8 cellular contexts compared by ENCODE assay signal in genomic region chr3:128322030-128323022, GRCh38.
DNase-seq lines count a peak whose midpoint lies in the region; ATAC-seq and TF ChIP-seq lines count a peak whose summit lies in the region.

No MANE protein-coding gene starts in this region.

- no peaks in the 10 kb centered on the region for H3K27me3 ChIP-seq in CD4-positive, CD25-positive, alpha-beta regulatory T cell (ENCODE audit: control insufficient read depth, insufficient read depth, low read length)
- H3K27me3 ChIP-seq in KMS-11 (ENCODE audit: insufficient read depth, low read depth) = no peaks in the 10 kb centered on the region
- no peaks in the 10 kb centered on the region for H3K27me3 ChIP-seq in dorsolateral prefrontal cortex
- H3K27me3 ChIP-seq in mesenchymal stem cell (ENCODE audit: control insufficient read depth in 1 of 2, insufficient read depth in 1 of 2, low read length in 2 of 2) = peaks cover 0 to 3% of the 10 kb centered on the region in 2 experiments

- H2AFZ ChIP-seq in KMS-11 (ENCODE audit: low read depth) (no peak overlapping the region), mesenchymal stem cell (ENCODE audit: low read depth, low read length) (no peak overlapping the region)

- H3K27ac ChIP-seq in CD4-positive, CD25-positive, alpha-beta regulatory T cell (ENCODE audit: insufficient read depth, low read length, poor library complexity, severe bottlenecking) = no peak overlapping the region
- H3K27ac ChIP-seq in KMS-11 = no peak overlapping the region
- no peak overlapping the region for H3K27ac ChIP-seq in dorsolateral prefrontal cortex
- no peak overlapping the region for H3K27ac ChIP-seq in mesenchymal stem cell (ENCODE audit: low read length, poor library complexity, severe bottlenecking)

- peaks cover 0 to 49% (median 16%) of the 10 kb centered on the region in 4 donors for H3K4me1 Mint-ChIP-seq in CD4-positive, CD25-positive, alpha-beta regulatory T cell

- no peaks in the 10 kb centered on the region for H3K79me2 ChIP-seq in KMS-11 (ENCODE audit: insufficient read depth, low read depth)

- no peak overlapping the region for H3K4me3 ChIP-seq in CD4-positive, CD25-positive, alpha-beta regulatory T cell (ENCODE audit: low read depth, low read length)
- no peak overlapping the region for H3K4me3 ChIP-seq in KMS-11 (IDR thresholded peaks at IDR 0.05; ENCODE audit: insufficient read depth, low read depth, low read length)
- no peak overlapping the region for H3K4me3 ChIP-seq in dorsolateral prefrontal cortex
- H3K4me3 ChIP-seq in mesenchymal stem cell (ENCODE audit: insufficient read depth in 1 of 2, low read depth in 1 of 2, low read length in 2 of 2) = no peak overlapping the region

- H3K14ac ChIP-seq in mesenchymal stem cell (ENCODE audit: low read length in 2 of 2) = no peak overlapping the region

- H3K36me3 ChIP-seq in CD4-positive, CD25-positive, alpha-beta regulatory T cell (ENCODE audit: control insufficient read depth, insufficient read depth, low read length) = peaks cover 2% of the 10 kb centered on the region
- H3K36me3 ChIP-seq in KMS-11 (ENCODE audit: insufficient read depth) = no peaks in the 10 kb centered on the region
- peaks cover 0 to 8% of the 10 kb centered on the region in 2 experiments for H3K36me3 ChIP-seq in mesenchymal stem cell (ENCODE audit: control insufficient read depth in 1 of 2, insufficient read depth in 2 of 2, low read depth in 1 of 2, low read length in 2 of 2)

- WGBS in mesenchymal stem cell = 89% methylated on average over 13 of the region's 14 CpGs

- H3K79me1 ChIP-seq in mesenchymal stem cell (replicated peaks; ENCODE audit: low read length, poor library complexity, severe bottlenecking) = no peaks in the 10 kb centered on the region

- no peaks in the 10 kb centered on the region for H3K9me3 ChIP-seq in CD4-positive, CD25-positive, alpha-beta regulatory T cell (ENCODE audit: control insufficient read depth in 2 of 2, low read length in 2 of 2)
- H3K9me3 ChIP-seq in mesenchymal stem cell (ENCODE audit: control insufficient read depth, low read length) = no peaks in the 10 kb centered on the region

- no peak overlapping the region for H2AK5ac ChIP-seq in mesenchymal stem cell (ENCODE audit: low read length, severe bottlenecking)

- no peak overlapping the region for H2BK15ac ChIP-seq in mesenchymal stem cell (ENCODE audit: low read depth, poor library complexity, severe bottlenecking)

- intact Hi-C loops in dorsolateral prefrontal cortex (cut with DNase I) (loop anchor here (2.0 to 10.0 kb wide), 4 partner anchors 96 to 225 kb away; no protein-coding TSS in a partner anchor), posterior vena cava (cut with DNase I) (no loop called here)

- peaks cover 20% of the 10 kb centered on the region for H3K4me1 ChIP-seq in CD4-positive, CD25-positive, alpha-beta regulatory T cell (ENCODE audit: control insufficient read depth, insufficient read depth, low read length, poor library complexity, severe bottlenecking)
- H3K4me1 ChIP-seq in KMS-11 (ENCODE audit: low read depth, poor library complexity, severe bottlenecking) = peaks cover 6% of the 10 kb centered on the region
- H3K4me1 ChIP-seq in mesenchymal stem cell (ENCODE audit: control insufficient read depth, insufficient read depth, low read depth, low read length) = peaks cover 3% of the 10 kb centered on the region

- no peak overlapping the region for H2BK5ac ChIP-seq in mesenchymal stem cell (ENCODE audit: low read depth, low read length, poor library complexity, severe bottlenecking)

- no peak overlapping the region for H4K91ac ChIP-seq in mesenchymal stem cell (ENCODE audit: low read length)

- no peak overlapping the region for H3K4me2 ChIP-seq in KMS-11
- H3K4me2 ChIP-seq in mesenchymal stem cell (ENCODE audit: low read length, poor library complexity, severe bottlenecking) = no peak overlapping the region

- no peak overlapping the region for H3K4ac ChIP-seq in mesenchymal stem cell (ENCODE audit: low read depth in 1 of 2, low read length in 2 of 2)

- no peaks in the 10 kb centered on the region for H4K20me1 ChIP-seq in KMS-11 (ENCODE audit: insufficient read depth)

- H3K9me3 Mint-ChIP-seq in CD4-positive, CD25-positive, alpha-beta regulatory T cell = no peaks in the 10 kb centered on the region

- no peaks in the 10 kb centered on the region for H3K27me3 Mint-ChIP-seq in CD4-positive, CD25-positive, alpha-beta regulatory T cell

- H2BK120ac ChIP-seq in mesenchymal stem cell (ENCODE audit: low read depth, low read length) = no peak overlapping the region

- no peak overlapping the region for H3K23ac ChIP-seq in mesenchymal stem cell (ENCODE audit: low read length in 2 of 2)

- no peak overlapping the region for H3K9ac ChIP-seq in KMS-11
- H3K9ac ChIP-seq in mesenchymal stem cell (ENCODE audit: low read length) = peak overlapping the region; percentile 6

- no peak overlapping the region for H2BK12ac ChIP-seq in mesenchymal stem cell (ENCODE audit: low read length in 2 of 2)

- TF ChIP-seq CTCF in KMS-11 (conservative IDR thresholded peaks at IDR 0.05; ENCODE audit: low read depth, low read length) (peak; percentile 54), dorsolateral prefrontal cortex (IDR thresholded peaks at IDR 0.05 in 54 of 56, conservative IDR thresholded peaks at IDR 0.05 in 2 of 56; ENCODE audit: low read depth in 1 of 56, partially characterized antibody in 56 of 56) (peak in 54 of 56 donors; percentile 29 to 75 (median 56))

- H3K18ac ChIP-seq in mesenchymal stem cell (ENCODE audit: low read depth in 1 of 2, low read length in 2 of 2) = no peak overlapping the region

- no peak overlapping the region for H4K8ac ChIP-seq in mesenchymal stem cell (ENCODE audit: low read length)

- peak overlapping the region in 1 of 3 donors; percentile 69 for H3K27ac Mint-ChIP-seq in CD4-positive, CD25-positive, alpha-beta regulatory T cell

- H3K36me3 Mint-ChIP-seq in CD4-positive, CD25-positive, alpha-beta regulatory T cell = peaks cover 13% of the 10 kb centered on the region

- ATAC-seq in CD4-positive, CD25-positive, alpha-beta regulatory T cell (ENCODE audit: low read depth in 2 of 2) = peak in 1 of 2 donors; percentile 52
- no peak for ATAC-seq in GM19328 (IDR thresholded peaks at IDR 0.05; ENCODE audit: unreplicated experiment)

- H3K4me3 Mint-ChIP-seq in CD4-positive, CD25-positive, alpha-beta regulatory T cell = no peak overlapping the region

- peak; percentile 27 to 66 (median 60) for DNase-seq in CD4-positive, CD25-positive, alpha-beta regulatory T cell
- peak; percentile 62 for DNase-seq in activated CD4-positive, alpha-beta T cell treated with anti-CD3 and anti-CD28 coated beads for 48 hours
- DNase-seq in dorsolateral prefrontal cortex (peak in 5 of 10 donors; percentile 10 to 59 (median 49)), mesenchymal stem cell (peak; percentile 47), stromal cell of bone marrow (ENCODE audit: low read depth) (peak; percentile 12), posterior vena cava (ENCODE audit: low spot score) (no peak)

Comparison
In these comparisons a context has a peak if more than half of its experiments do, and no peak if none do; other contexts are left out.
1. intact Hi-C loops: an anchor here in dorsolateral prefrontal cortex (2.0 to 10.0 kb wide); none called in posterior vena cava.